ENCODE assay signal across 8 cellular contexts in genomic region chr6:70520575-70520974, GRCh38. TPM values are rescaled to one million over a fixed set of nuclear protein-coding genes. Genes with fewer than 3 reads are reported as not detected.
DNase-seq lines count a peak whose midpoint lies in the region; ATAC-seq and TF ChIP-seq lines count a peak whose summit lies in the region.

No MANE protein-coding gene starts in this region.

- TF ChIP-seq RAD21 in liver (IDR thresholded peaks at IDR 0.05): peak; percentile 72 to 76

- peaks cover 0 to 10% (median 3%) of the 10 kb centered on the region in 4 donors for H3K4me1 ChIP-seq in liver (ENCODE audit: control insufficient read depth in 4 of 4, insufficient read depth in 4 of 4, low read length in 3 of 4)

- H3K27ac ChIP-seq in VCaP: no peak overlapping the region
- no peak overlapping the region for H3K27ac ChIP-seq in liver (ENCODE audit: low read depth in 1 of 2, low read length in 2 of 2)

- H3K36me3 Mint-ChIP-seq in activated naive CD8-positive, alpha-beta T cell treated with anti-CD3 and anti-CD28 coated beads for 36 hours: peaks cover 3% of the 10 kb centered on the region

- H3K27me3 ChIP-seq in liver (ENCODE audit: control insufficient read depth in 4 of 4, insufficient read depth in 4 of 4, low read length in 3 of 4): no peaks in the 10 kb centered on the region

- no peaks in the 10 kb centered on the region for H3K9me3 ChIP-seq in liver (ENCODE audit: control insufficient read depth in 4 of 4, low read length in 3 of 4)

- ATAC-seq in GM21825 (IDR thresholded peaks at IDR 0.05; ENCODE audit: unreplicated experiment): no peak

- H3K9me3 Mint-ChIP-seq in activated naive CD8-positive, alpha-beta T cell treated with anti-CD3 and anti-CD28 coated beads for 36 hours: no peaks in the 10 kb centered on the region

- H3K9ac ChIP-seq in liver (ENCODE audit: low read depth in 1 of 2, low read length in 2 of 2): no peak overlapping the region

- H3K4me3 Mint-ChIP-seq in activated naive CD8-positive, alpha-beta T cell treated with anti-CD3 and anti-CD28 coated beads for 36 hours: no peak overlapping the region

- TF ChIP-seq CTCF in HFF-Myc (IDR thresholded peaks at IDR 0.05; ENCODE audit: low read depth, low read length, missing control alignments) (peak; percentile 16), VCaP (conservative IDR thresholded peaks at IDR 0.05) (peak; percentile 69), liver (IDR thresholded peaks at IDR 0.05; ENCODE audit: low read depth, low read length, missing input control) (peak; percentile 49)

- peaks cover 7% of the 10 kb centered on the region for H3K4me1 Mint-ChIP-seq in activated naive CD8-positive, alpha-beta T cell treated with anti-CD3 and anti-CD28 coated beads for 36 hours

- H3K27ac Mint-ChIP-seq in activated naive CD8-positive, alpha-beta T cell treated with anti-CD3 and anti-CD28 coated beads for 36 hours: no peak overlapping the region

- H3K4me3 ChIP-seq in HFF-Myc (replicated peaks; ENCODE audit: low read depth, low read length): no peak overlapping the region
- no peak overlapping the region for H3K4me3 ChIP-seq in liver (ENCODE audit: low read depth in 1 of 3, low read length in 3 of 3)

- DNase-seq in DMS 273 (lab: John Stamatoyannopoulos, UW; ENCODE audit: unreplicated experiment) (peak; percentile 32), DMS 273 treated with DMSO at 0.1 percent for 48 hours (lab: John Stamatoyannopoulos, UW) (no peak), HFF-Myc (ENCODE audit: extremely low read depth, low read depth) (no peak), SKM-1 (lab: John Stamatoyannopoulos, UW; ENCODE audit: unreplicated experiment) (no peak)
- DNase-seq in activated naive CD8-positive, alpha-beta T cell treated with anti-CD3 and anti-CD28 coated beads for 36 hours: no peak

- H3K27me3 Mint-ChIP-seq in activated naive CD8-positive, alpha-beta T cell treated with anti-CD3 and anti-CD28 coated beads for 36 hours: no peaks in the 10 kb centered on the region

- no peaks in the 10 kb centered on the region for H3K36me3 ChIP-seq in liver (ENCODE audit: control insufficient read depth in 4 of 4, insufficient read depth in 3 of 4, low read depth in 1 of 4, low read length in 3 of 4)

TF ChIP-seq in liver, 16 proteins besides CTCF, POLR2A, EP300 and RAD21:
- TF ChIP-seq ATF3 (IDR thresholded peaks at IDR 0.05) (no peak), YY1 (IDR thresholded peaks at IDR 0.05) (no peak), HNF4G (IDR thresholded peaks at IDR 0.05) (no peak), FOXA2 (IDR thresholded peaks at IDR 0.05) (no peak), HNF4A (conservative IDR thresholded peaks at IDR 0.05) (no peak), ZBTB33 (IDR thresholded peaks at IDR 0.05) (no peak), EGR1 (IDR thresholded peaks at IDR 0.05; ENCODE audit: low read depth in 2 of 2) (no peak), SP1 (IDR thresholded peaks at IDR 0.05) (no peak), GABPA (IDR thresholded peaks at IDR 0.05 in 1 of 2, conservative IDR thresholded peaks at IDR 0.05 in 1 of 2) (no peak), REST (IDR thresholded peaks at IDR 0.05) (no peak), JUND (IDR thresholded peaks at IDR 0.05) (no peak), FOXA1 (IDR thresholded peaks at IDR 0.05) (no peak), NR2F2 (IDR thresholded peaks at IDR 0.05) (no peak)

RNA-seq across cellular contexts. Expression of gene SDHAF4, which starts 46.2 kb away (rescaled TPM):
- 1 to 10 TPM; 2.7 to 5.7 TPM for total RNA-seq in liver
- polyA plus RNA-seq in liver: 1 to 10 TPM; 2.7 to 3.9 TPM
- 10 to 100 TPM; 10.2 to 13.1 TPM for total RNA-seq in activated naive CD8-positive, alpha-beta T cell treated with anti-CD3 and anti-CD28 coated beads for 36 hours

Comparison
In these comparisons a context has a peak if more than half of its experiments do, and no peak if none do; other contexts are left out.
1. CTCF ChIP-seq: peak in every context shown above with its lines; median percentile 69 in VCaP; 49 in liver; 16 in HFF-Myc.